Comparison of ENCODE assay signal across 16 cellular contexts in genomic region chr1:167782946-167783345, GRCh38.
DNase-seq lines count a peak whose midpoint lies in the region; ATAC-seq and TF ChIP-seq lines count a peak whose summit lies in the region.
"Had no signal": no experiment of that assay in that cellular context is flagged by ENCODE, and none has a peak within 500 bp of the region (broad histone marks: within the 10 kb centered on the region; RNA-seq: fewer than 3 reads in every experiment).

No MANE protein-coding gene starts in this region.

- 44% methylated on average over 1 of the region's 1 CpG for WGBS in mammary epithelial cell (ENCODE audit: low coverage, missing lambda C conversion rate)
- 100% methylated on average over 1 of the region's 1 CpG for WGBS in esophagus muscularis mucosa

- TF ChIP-seq POLR2A in breast epithelium (IDR thresholded peaks at IDR 0.05) (no peak), esophagus muscularis mucosa (IDR thresholded peaks at IDR 0.05; ENCODE audit: low read depth) (no peak)

- H3K4me3 Mint-ChIP-seq in MCF 10A (ENCODE audit: unreplicated experiment) = no peak overlapping the region
- H3K4me3 Mint-ChIP-seq: CD8-positive, alpha-beta memory T cell; GM23338 had no signal

- peaks cover 18% of the 10 kb centered on the region for H3K79me2 ChIP-seq in mammary epithelial cell (ENCODE audit: insufficient read depth, low read length)

- DNase-seq in MCF 10A (ENCODE audit: unreplicated experiment) = no peak
- no peak for DNase-seq in breast epithelium (ENCODE audit: low spot score in 2 of 2)
- DNase-seq in mammary epithelial cell = peak; percentile 67
- DNase-seq in esophagus muscularis mucosa (ENCODE audit: extremely low spot score) = peak; percentile 17
- no peak for DNase-seq in superior temporal gyrus (ENCODE audit: extremely low spot score)
- DNase-seq: 8988T; AML-193; Caco-2; CD8-positive, alpha-beta memory T cell; DND-41; GF-D8; H7 had no signal

- dilution Hi-C loops in mammary epithelial cell (cut with HindIII; ENCODE audit: low sequenced_read_pairs) = loop anchor here (10.0 kb wide), 1 partner anchor 48 kb away; no protein-coding TSS in a partner anchor

- ATAC-seq in HG03469 (IDR thresholded peaks at IDR 0.05; ENCODE audit: unreplicated experiment) = no peak
- no peak for ATAC-seq in GM19324 (IDR thresholded peaks at IDR 0.05; ENCODE audit: low FRiP score, unreplicated experiment)
- ATAC-seq: GM23338 had no signal

- no peaks in the 10 kb centered on the region for H3K27me3 Mint-ChIP-seq in MCF 10A (ENCODE audit: insufficient read depth, unreplicated experiment)
- H3K27me3 Mint-ChIP-seq: CD8-positive, alpha-beta memory T cell had no signal

- H3K9me3 Mint-ChIP-seq in MCF 10A (ENCODE audit: unreplicated experiment) = peaks cover 32% of the 10 kb centered on the region
- H3K9me3 Mint-ChIP-seq: GM23338 had no signal

- H3K27ac ChIP-seq in breast epithelium (no peak overlapping the region), mammary epithelial cell (ENCODE audit: insufficient read depth, low read depth, low read length) (peak overlapping the region; percentile 12), esophagus muscularis mucosa (replicated peaks in 1 of 4) (no peak overlapping the region)
- H3K27ac ChIP-seq: BLaER1 had no signal

- H3K27ac Mint-ChIP-seq in MCF 10A (ENCODE audit: low read depth, unreplicated experiment) = peak overlapping the region; percentile 55
- H3K27ac Mint-ChIP-seq: GM23338 had no signal

- TF ChIP-seq CTCF in MCF 10A (IDR thresholded peaks at IDR 0.05; ENCODE audit: unreplicated experiment) (no peak), breast epithelium (IDR thresholded peaks at IDR 0.05) (no peak), mammary epithelial cell (conservative IDR thresholded peaks at IDR 0.05 in 1 of 2, IDR thresholded peaks at IDR 0.05 in 1 of 2; ENCODE audit: extremely low read depth in 1 of 2, insufficient read depth in 1 of 2, low read depth in 1 of 2, low read length in 2 of 2) (no peak), esophagus muscularis mucosa (IDR thresholded peaks at IDR 0.05) (no peak)

- intact Hi-C loops in MCF 10A (cut with micrococcal nuclease) = no loop called here
- intact Hi-C loops in breast epithelium (cut with DNase I; ENCODE audit: low total_unique reads) = no loop called here
- intact Hi-C loops in mammary epithelial cell (cut with micrococcal nuclease) = no loop called here
- intact Hi-C loops in esophagus muscularis mucosa (cut with DNase I) = no loop called here

- no peaks in the 10 kb centered on the region for H4K20me1 ChIP-seq in mammary epithelial cell (ENCODE audit: insufficient read depth, low read length)
- H4K20me1 ChIP-seq: BLaER1 had no signal

- peaks cover 71% of the 10 kb centered on the region for H3K36me3 Mint-ChIP-seq in MCF 10A (ENCODE audit: insufficient read depth, unreplicated experiment)

- in situ Hi-C loops in mammary epithelial cell (cut with MboI; ENCODE audit: low sequenced_read_pairs in 2 of 2) = no loop called here

- H3K4me1 Mint-ChIP-seq in MCF 10A (ENCODE audit: insufficient read depth, unreplicated experiment) = peaks cover 9% of the 10 kb centered on the region
- H3K4me1 Mint-ChIP-seq: CD8-positive, alpha-beta memory T cell; GM23338 had no signal

- H3K27me3 ChIP-seq in breast epithelium (no peaks in the 10 kb centered on the region), mammary epithelial cell (ENCODE audit: insufficient read depth, low read length) (no peaks in the 10 kb centered on the region), esophagus muscularis mucosa (no peaks in the 10 kb centered on the region)
- H3K27me3 ChIP-seq: BLaER1 had no signal

- no peak overlapping the region for H3K4me2 ChIP-seq in mammary epithelial cell (ENCODE audit: insufficient read depth, low read depth, low read length)
- H3K4me2 ChIP-seq: BLaER1, GM23338 had no signal

- H3K9me3 ChIP-seq in breast epithelium (no peaks in the 10 kb centered on the region), mammary epithelial cell (replicated peaks; ENCODE audit: insufficient read depth, low read length) (no peaks in the 10 kb centered on the region), esophagus muscularis mucosa (no peaks in the 10 kb centered on the region)
- H3K9me3 ChIP-seq: Caco-2 had no signal

- no peaks in the 10 kb centered on the region for H3K4me1 ChIP-seq in breast epithelium
- H3K4me1 ChIP-seq in mammary epithelial cell (ENCODE audit: insufficient read depth, low read length) = peaks cover 17% of the 10 kb centered on the region
- H3K4me1 ChIP-seq in esophagus muscularis mucosa = peaks cover 0 to 8% (median 6%) of the 10 kb centered on the region in 4 donors
- H3K4me1 ChIP-seq: BLaER1, Caco-2 had no signal

- H3K9ac ChIP-seq in mammary epithelial cell (ENCODE audit: insufficient read depth, low read length) = no peak overlapping the region
- H3K9ac ChIP-seq: BLaER1 had no signal

- TF ChIP-seq EP300 in esophagus muscularis mucosa (IDR thresholded peaks at IDR 0.05) = no peak

- H2AFZ ChIP-seq in mammary epithelial cell (ENCODE audit: low read depth, low read length) = no peak overlapping the region
- H2AFZ ChIP-seq: GM23338 had no signal

- BruUV-seq in MCF 10A (replicated peaks; lab: Mats Ljungman, UMichigan) = no TSS peak
- no TSS peak for BruUV-seq in mammary epithelial cell (replicated peaks; lab: Mats Ljungman, UMichigan)

- POLR2A ChIA-PET in MCF 10A (lab: Yijun Ruan, JAX) = interaction anchor here (0.6 to 2.4 kb wide), 7 partner anchors 7 to 68 kb away, joined by 3 to 8 read pairs (median 5); partner anchors contain the start of gene MPZL1

- H3K36me3 ChIP-seq in breast epithelium (no peaks in the 10 kb centered on the region), mammary epithelial cell (ENCODE audit: insufficient read depth, low read length) (peaks cover 13% of the 10 kb centered on the region), esophagus muscularis mucosa (peaks cover 7 to 25% (median 12%) of the 10 kb centered on the region in 4 donors)

- H3K4me3 ChIP-seq in breast epithelium = no peak overlapping the region
- H3K4me3 ChIP-seq in mammary epithelial cell (replicated peaks in 1 of 3; ENCODE audit: insufficient read depth in 1 of 3, low read depth in 2 of 3, low read length in 3 of 3) = no peak overlapping the region
- no peak overlapping the region for H3K4me3 ChIP-seq in esophagus muscularis mucosa
- H3K4me3 ChIP-seq: BLaER1, GM23338 had no signal

- CTCF ChIA-PET in MCF 10A (lab: Yijun Ruan, JAX) (interaction anchor here (0.6 to 1.1 kb wide), 5 partner anchors 11 to 98 kb away, joined by 3 to 7 read pairs (median 4); no protein-coding TSS in a partner anchor), mammary epithelial cell (lab: Charles Lee; ENCODE audit: low non-redundant PET) (no interaction called here)

Comparison
In these comparisons a context has a peak if more than half of its experiments do, and no peak if none do; other contexts are left out.
1. DNase-seq: peak in mammary epithelial cell (single experiment) and esophagus muscularis mucosa (single experiment); none in MCF 10A (single experiment), breast epithelium (0 of 2) and superior temporal gyrus (single experiment).